In genomic region chr7:148336411-148336810, GRCh38 we compare ENCODE assay signal across 18 cellular contexts.
"Had no signal": no experiment of that assay in that cellular context is flagged by ENCODE, and none has a peak within 500 bp of the region (broad histone marks: within the 10 kb centered on the region; RNA-seq: fewer than 3 reads in every experiment).

No MANE protein-coding gene starts in this region.

- H3K4me3 Mint-ChIP-seq: activated naive CD4-positive, alpha-beta T cell treated with anti-CD3 and anti-CD28 coated beads, Interleukin-2, amount 10 ng/mL, durations not matched to agents 7 days and 5 days; activated naive CD8-positive, alpha-beta T cell treated with anti-CD3 and anti-CD28 coated beads, Interleukin-2, amount 50 U/mL, for 24 hours; activated T-cell treated with anti-CD3 and anti-CD28 coated beads, Interleukin-2, amount 50 U/mL, for 4 hours; naive thymus-derived CD4-positive, alpha-beta T cell had no signal

- H3K4me1 ChIP-seq: prostate gland had no signal

- H3K27ac ChIP-seq: esophagus muscularis mucosa, prostate gland, tibial nerve, VCaP had no signal

- H3K4me3 ChIP-seq: esophagus muscularis mucosa, prostate gland, tibial nerve had no signal

- H3K9me3 ChIP-seq: esophagus muscularis mucosa, prostate gland, tibial nerve had no signal

- H3K27ac Mint-ChIP-seq: activated naive CD4-positive, alpha-beta T cell treated with anti-CD3 and anti-CD28 coated beads, Interleukin-2, amount 10 ng/mL, durations not matched to agents 7 days and 5 days; activated naive CD8-positive, alpha-beta T cell treated with anti-CD3 and anti-CD28 coated beads, Interleukin-2, amount 50 U/mL, for 24 hours; naive thymus-derived CD4-positive, alpha-beta T cell had no signal

- H3K9me3 Mint-ChIP-seq: activated T-cell treated with anti-CD3 and anti-CD28 coated beads, Interleukin-2, amount 50 U/mL, for 4 hours had no signal

- H3K36me3 ChIP-seq: esophagus muscularis mucosa, prostate gland, tibial nerve had no signal

- H3K36me3 Mint-ChIP-seq: activated naive CD4-positive, alpha-beta T cell treated with anti-CD3 and anti-CD28 coated beads, Interleukin-2, amount 10 ng/mL, durations not matched to agents 7 days and 5 days had no signal

- ATAC-seq: activated naive CD8-positive, alpha-beta T cell treated with anti-CD3 and anti-CD28 coated beads, Interleukin-2, amount 50 U/mL, for 24 hours; activated T-cell treated with anti-CD3 and anti-CD28 coated beads, Interleukin-2, amount 50 U/mL, for 4 hours; naive thymus-derived CD4-positive, alpha-beta T cell; right cardiac atrium; stimulated activated naive CD8-positive, alpha-beta T cell treated with anti-CD3 and anti-CD28 coated beads, Interleukin-15, Interleukin-2, amounts not matched to agents 100 U/mL and 50 U/mL, for 24 hours had no signal

- DNase-seq: activated CD4-positive, alpha-beta T cell treated with anti-CD3 and anti-CD28 coated beads, Interleukin-2, amount 50 U/mL, for 1 hour; activated CD4-positive, CD25-positive, alpha-beta regulatory T cell treated with anti-CD3 and anti-CD28 coated beads, Interleukin-2, amount 50 U/mL, for 72 hours; activated CD8-positive, alpha-beta memory T cell treated with anti-CD3 and anti-CD28 coated beads, Interleukin-2, amount 50 U/mL, for 4 hours; activated naive CD4-positive, alpha-beta T cell treated with anti-CD3 and anti-CD28 coated beads, Interleukin-2, amount 10 ng/mL, durations not matched to agents 7 days and 5 days; activated naive CD8-positive, alpha-beta T cell treated with anti-CD3 and anti-CD28 coated beads, Interleukin-2, amount 50 U/mL, for 24 hours; activated T-cell treated with anti-CD3 and anti-CD28 coated beads, Interleukin-2, amount 50 U/mL, for 4 hours; anterior cingulate cortex; dermis blood vessel endothelial cell; naive thymus-derived CD4-positive, alpha-beta T cell; right cardiac atrium; stimulated activated naive CD8-positive, alpha-beta T cell treated with anti-CD3 and anti-CD28 coated beads, Interleukin-15, Interleukin-2, amounts not matched to agents 100 U/mL and 50 U/mL, for 24 hours; substantia nigra; SW 1271; T-helper 2 cell had no signal
